Comparison of ENCODE assay signal across 1 cellular context in genomic region chr1:22611530-22611947, GRCh38.
TF ChIP-seq lines count a peak whose summit lies in the region.

No MANE protein-coding gene starts in this region.

TF ChIP-seq in HepG2, 621 proteins besides CTCF, POLR2A, EP300 and RAD21 (continued from another document and continues in another):
- TF ChIP-seq THRA (CRISPR knock-in tag; IDR thresholded peaks at IDR 0.05; ENCODE audit: borderline replicate concordance) (0 out of 2 replicates have a peak, but pooled peaks have one; percentile 52), ZNF331 (CRISPR knock-in tag; IDR thresholded peaks at IDR 0.05) (peak; percentile 64; the same call in 1 of the 2 replicates), ZMYM3 (CRISPR knock-in tag; IDR thresholded peaks at IDR 0.05) (no peak), ZNF136 (CRISPR knock-in tag; IDR thresholded peaks at IDR 0.05; ENCODE audit: low read depth) (no peak), SP1 (IDR thresholded peaks at IDR 0.05) (no peak), SP1 (CRISPR knock-in tag; IDR thresholded peaks at IDR 0.05) (no peak), GRHL1 (CRISPR knock-in tag; conservative IDR thresholded peaks at IDR 0.05) (no peak), ZNF296 (CRISPR knock-in tag; conservative IDR thresholded peaks at IDR 0.05) (no peak), IKZF1 (IDR thresholded peaks at IDR 0.05) (no peak), ZNF232 (CRISPR knock-in tag; IDR thresholded peaks at IDR 0.05; ENCODE audit: borderline replicate concordance) (peak; percentile 81; the same call in 1 of the 2 replicates), ZNF784 (CRISPR knock-in tag; IDR thresholded peaks at IDR 0.05; ENCODE audit: borderline replicate concordance) (no peak), ZNF713 (CRISPR knock-in tag; IDR thresholded peaks at IDR 0.05) (no peak), ETV5 (CRISPR knock-in tag; IDR thresholded peaks at IDR 0.05; ENCODE audit: borderline replicate concordance) (no peak), ZNF724P (CRISPR knock-in tag; IDR thresholded peaks at IDR 0.05; ENCODE audit: borderline replicate concordance) (no peak), ZNF180 (CRISPR knock-in tag; IDR thresholded peaks at IDR 0.05; ENCODE audit: borderline replicate concordance, low read depth) (no peak), POLR2AphosphoS5 (IDR thresholded peaks at IDR 0.05; ENCODE audit: low read depth, low read length) (no peak), KLF15 (CRISPR knock-in tag; IDR thresholded peaks at IDR 0.05; ENCODE audit: borderline replicate concordance) (no peak), HDAC2 (CRISPR knock-in tag; IDR thresholded peaks at IDR 0.05) (peak; percentile 75; the same call in 1 of the 2 replicates), ZNF275 (CRISPR knock-in tag; IDR thresholded peaks at IDR 0.05; ENCODE audit: borderline replicate concordance) (no peak), WIZ (CRISPR knock-in tag; IDR thresholded peaks at IDR 0.05) (peak; percentile 98), MXI1 (IDR thresholded peaks at IDR 0.05; ENCODE audit: borderline replicate concordance, low read depth, low read length) (no peak), IRF2 (CRISPR knock-in tag; IDR thresholded peaks at IDR 0.05) (peak; percentile 48; the same call in 1 of the 2 replicates), ZNF350 (CRISPR knock-in tag; IDR thresholded peaks at IDR 0.05; ENCODE audit: borderline replicate concordance, low read depth) (no peak), MTERF4 (CRISPR knock-in tag; IDR thresholded peaks at IDR 0.05) (no peak), ZXDC (CRISPR knock-in tag; IDR thresholded peaks at IDR 0.05) (no peak), ZNF570 (CRISPR knock-in tag; IDR thresholded peaks at IDR 0.05; ENCODE audit: borderline replicate concordance) (no peak), RBM39 (IDR thresholded peaks at IDR 0.05; ENCODE audit: low read depth, low read length, poor library complexity, severe bottlenecking) (no peak), ZBTB44 (CRISPR knock-in tag; IDR thresholded peaks at IDR 0.05) (peak; percentile 97), ZSCAN30 (CRISPR knock-in tag; IDR thresholded peaks at IDR 0.05) (no peak), SATB2 (CRISPR knock-in tag; IDR thresholded peaks at IDR 0.05) (peak; percentile 83; the same call in 1 of the 2 replicates), KDM2A (CRISPR knock-in tag; IDR thresholded peaks at IDR 0.05; ENCODE audit: borderline replicate concordance, low read depth) (peak; percentile 51; the same call in 1 of the 2 replicates), ZNF616 (CRISPR knock-in tag; IDR thresholded peaks at IDR 0.05; ENCODE audit: low read depth) (no peak), RFX5 (IDR thresholded peaks at IDR 0.05; ENCODE audit: low read depth, low read length) (no peak), SNRNP70 (IDR thresholded peaks at IDR 0.05; ENCODE audit: low read depth, low read length) (no peak), GATAD1 (CRISPR knock-in tag; IDR thresholded peaks at IDR 0.05) (no peak), ZNF460 (CRISPR knock-in tag; IDR thresholded peaks at IDR 0.05; ENCODE audit: borderline replicate concordance) (no peak), NR2F6 (IDR thresholded peaks at IDR 0.05) (no peak), NR2F6 (CRISPR knock-in tag; IDR thresholded peaks at IDR 0.05) (0 out of 2 replicates have a peak, but pooled peaks have one; percentile 9), ZBTB20 (CRISPR knock-in tag; IDR thresholded peaks at IDR 0.05; ENCODE audit: borderline replicate concordance, low read depth) (peak; percentile 39; the same call in 1 of the 2 replicates), ZNF605 (CRISPR knock-in tag; IDR thresholded peaks at IDR 0.05) (no peak), ATF2 (CRISPR knock-in tag; IDR thresholded peaks at IDR 0.05) (peak; percentile 80; the same call in 1 of the 2 replicates), HOMEZ (CRISPR knock-in tag; IDR thresholded peaks at IDR 0.05; ENCODE audit: low read depth) (0 out of 2 replicates have a peak, but pooled peaks have one; percentile 16), LRRFIP1 (CRISPR knock-in tag; conservative IDR thresholded peaks at IDR 0.05) (0 out of 2 replicates have a peak, but pooled peaks have one; percentile 66), ZMAT3 (CRISPR knock-in tag; conservative IDR thresholded peaks at IDR 0.05) (peak; percentile 80; the same call in 1 of the 2 replicates), TGIF2 (CRISPR knock-in tag; IDR thresholded peaks at IDR 0.05) (0 out of 2 replicates have a peak, but pooled peaks have one; percentile 71), SKIL (CRISPR knock-in tag; IDR thresholded peaks at IDR 0.05; ENCODE audit: borderline replicate concordance) (no peak), BRD4 (CRISPR knock-in tag; IDR thresholded peaks at IDR 0.05) (no peak)
